ENCODE assay signal across 9 cellular contexts in genomic region chr5:110414360-110414759, GRCh38.
A peak's percentile ranks its signal among the peaks of the same experiment; 100 is the strongest.
DNase-seq lines count a peak whose midpoint lies in the region; ATAC-seq, FAIRE-seq and TF ChIP-seq lines count a peak whose summit lies in the region.
"Had no signal": no experiment of that assay in that cellular context is flagged by ENCODE, and none has a peak within 500 bp of the region (broad histone marks: within the 10 kb centered on the region; RNA-seq: fewer than 3 reads in every experiment).

No MANE protein-coding gene starts in this region.

- H3K36me3 ChIP-seq in mammary epithelial cell (ENCODE audit: insufficient read depth, low read length) = no peaks in the 10 kb centered on the region
- H3K36me3 ChIP-seq in pancreas = no peaks in the 10 kb centered on the region
- no peaks in the 10 kb centered on the region for H3K36me3 ChIP-seq in esophagus squamous epithelium
- H3K36me3 ChIP-seq: ascending aorta had no signal

- H3K27me3 ChIP-seq in mammary epithelial cell (ENCODE audit: insufficient read depth, low read length) = no peaks in the 10 kb centered on the region
- H3K27me3 ChIP-seq in pancreas = no peaks in the 10 kb centered on the region
- no peaks in the 10 kb centered on the region for H3K27me3 ChIP-seq in esophagus squamous epithelium
- H3K27me3 ChIP-seq: ascending aorta had no signal

- H3K4me1 ChIP-seq in mammary epithelial cell (ENCODE audit: insufficient read depth, low read length) (no peaks in the 10 kb centered on the region), pancreas (no peaks in the 10 kb centered on the region), esophagus squamous epithelium (no peaks in the 10 kb centered on the region)
- H3K4me1 ChIP-seq: ascending aorta had no signal

- dilution Hi-C loops in mammary epithelial cell (cut with HindIII; ENCODE audit: low sequenced_read_pairs) = no loop called here

- H3K4me3 ChIP-seq in mammary epithelial cell (replicated peaks in 1 of 3; ENCODE audit: insufficient read depth in 1 of 3, low read depth in 2 of 3, low read length in 3 of 3) = no peak overlapping the region
- no peak overlapping the region for H3K4me3 ChIP-seq in pancreas
- no peak overlapping the region for H3K4me3 ChIP-seq in esophagus squamous epithelium
- H3K4me3 ChIP-seq: ascending aorta had no signal

- ATAC-seq in HG03432 (IDR thresholded peaks at IDR 0.05; ENCODE audit: unreplicated experiment) = peak; percentile 65
- no peak for ATAC-seq in pancreas
- ATAC-seq in HG03196 (IDR thresholded peaks at IDR 0.05; ENCODE audit: unreplicated experiment) = no peak
- ATAC-seq: naive thymus-derived CD4-positive, alpha-beta T cell had no signal

- H3K9me3 ChIP-seq in mammary epithelial cell (replicated peaks; ENCODE audit: insufficient read depth, low read length) (no peaks in the 10 kb centered on the region), pancreas (no peaks in the 10 kb centered on the region), esophagus squamous epithelium (no peaks in the 10 kb centered on the region)
- H3K9me3 ChIP-seq: ascending aorta had no signal

- TF ChIP-seq POLR2A in esophagus squamous epithelium (IDR thresholded peaks at IDR 0.05) = no peak

- H2AFZ ChIP-seq in mammary epithelial cell (ENCODE audit: low read depth, low read length) = no peak overlapping the region

- H4K20me1 ChIP-seq in mammary epithelial cell (ENCODE audit: insufficient read depth, low read length) = no peaks in the 10 kb centered on the region

- intact Hi-C loops in mammary epithelial cell (cut with micrococcal nuclease) (loop anchor here (1.0 kb wide), 1 partner anchor 369 kb away; no protein-coding TSS in a partner anchor), pancreas (cut with DNase I) (no loop called here), esophagus squamous epithelium (cut with DNase I) (no loop called here)

- TF ChIP-seq CTCF in GM12874 (IDR thresholded peaks at IDR 0.05; ENCODE audit: insufficient read depth, low read depth, low read length) (peak; percentile 33; the same call in 1 of the 2 replicates), mammary epithelial cell (conservative IDR thresholded peaks at IDR 0.05 in 1 of 2, IDR thresholded peaks at IDR 0.05 in 1 of 2; ENCODE audit: extremely low read depth in 1 of 2, insufficient read depth in 1 of 2, low read depth in 1 of 2, low read length in 2 of 2) (peak; percentile 21 to 52), pancreas (IDR thresholded peaks at IDR 0.05) (no peak), esophagus squamous epithelium (IDR thresholded peaks at IDR 0.05) (no peak)

- H3K4me2 ChIP-seq in mammary epithelial cell (ENCODE audit: insufficient read depth, low read depth, low read length) = no peak overlapping the region

- DNase-seq in mammary epithelial cell (no peak), pancreas (no peak), NCI-H524 (lab: John Stamatoyannopoulos, UW) (no peak), esophagus squamous epithelium (lab: John Stamatoyannopoulos, UW) (no peak)

- no peak overlapping the region for H3K9ac ChIP-seq in mammary epithelial cell (ENCODE audit: insufficient read depth, low read length)

- CTCF ChIA-PET in mammary epithelial cell (lab: Charles Lee; ENCODE audit: low non-redundant PET) = no interaction called here

- FAIRE-seq in pancreas (lab: Jason Lieb, UNC) = peak; percentile 23

- in situ Hi-C loops in mammary epithelial cell (cut with MboI; ENCODE audit: low sequenced_read_pairs in 2 of 2) = no loop called here

- no TSS peak for BruUV-seq in mammary epithelial cell (replicated peaks; lab: Mats Ljungman, UMichigan)

- no peaks in the 10 kb centered on the region for H3K79me2 ChIP-seq in mammary epithelial cell (ENCODE audit: insufficient read depth, low read length)

- 3% methylated on average over 2 of the region's 2 CpGs for WGBS in mammary epithelial cell (ENCODE audit: low coverage, missing lambda C conversion rate)
- WGBS in pancreas, 2 donors = 47 to 59% methylated on average over 2 of the region's 2 CpGs
- WGBS in esophagus squamous epithelium, 2 donors = 50 to 51% methylated on average over 2 of the region's 2 CpGs

- H3K27ac ChIP-seq in mammary epithelial cell (ENCODE audit: insufficient read depth, low read depth, low read length) (no peak overlapping the region), pancreas (no peak overlapping the region), esophagus squamous epithelium (no peak overlapping the region)
- H3K27ac ChIP-seq: ascending aorta had no signal

Comparison
In these comparisons a context has a peak if more than half of its experiments do, and no peak if none do; other contexts are left out.
1. CTCF ChIP-seq: peak in GM12874 (single experiment) and mammary epithelial cell (2 of 2); none in pancreas (0 of 4) and esophagus squamous epithelium (0 of 6).